22 cellular contexts compared by ENCODE assay signal in genomic region chr12:63877693-63878092, GRCh38. TPM values are rescaled to one million over a fixed set of nuclear protein-coding genes. Genes with fewer than 3 reads are reported as not detected.
"Had no signal": no experiment of that assay in that cellular context is flagged by ENCODE, and none has a peak within 500 bp of the region (broad histone marks: within the 10 kb centered on the region; RNA-seq: fewer than 3 reads in every experiment).

No MANE protein-coding gene starts in this region.

- H3K4me3 ChIP-seq: breast epithelium, SJSA1 had no signal

- H3K36me3 Mint-ChIP-seq: activated naive CD4-positive, alpha-beta T cell treated with anti-CD3 and anti-CD28 coated beads, Interleukin-2, amount 50 U/mL, for 24 hours had no signal

- H3K27ac Mint-ChIP-seq: activated CD8-positive, alpha-beta T cell treated with anti-CD3 and anti-CD28 coated beads, Interleukin-2, amount 10 ng/mL, durations not matched to agents 7 days and 5 days; activated naive CD4-positive, alpha-beta T cell treated with anti-CD3 and anti-CD28 coated beads, Interleukin-2, amount 50 U/mL, for 24 hours; activated T-helper 1 cell treated with anti-CD3 and anti-CD28 coated beads, Interleukin-12 subunit alpha, Interleukin-12 subunit beta, Interleukin-2, Interleukin-4 antibody, amounts not matched to agents 30 ng/mL and 10 ng/mL and 1 ng/mL, durations not matched to agents 14 hours and 24 hours and 36 hours; T-helper 1 cell treated with Interleukin-12 subunit alpha and Interleukin-12 subunit beta and Interleukin-4 antibody, amounts not matched to agents 30 μg/mL and 1 μg/mL, for 36 hours had no signal

- H3K4me1 Mint-ChIP-seq: activated naive CD4-positive, alpha-beta T cell treated with anti-CD3 and anti-CD28 coated beads, Interleukin-2, amount 50 U/mL, for 24 hours had no signal

- H3K27me3 ChIP-seq: breast epithelium, SJSA1 had no signal

- H3K9me3 Mint-ChIP-seq: activated naive CD4-positive, alpha-beta T cell treated with anti-CD3 and anti-CD28 coated beads, Interleukin-2, amount 50 U/mL, for 24 hours; activated T-helper 1 cell treated with anti-CD3 and anti-CD28 coated beads, Interleukin-12 subunit alpha, Interleukin-12 subunit beta, Interleukin-2, Interleukin-4 antibody, amounts not matched to agents 30 ng/mL and 10 ng/mL and 1 ng/mL, durations not matched to agents 14 hours and 24 hours and 36 hours; T-helper 1 cell treated with Interleukin-12 subunit alpha and Interleukin-12 subunit beta and Interleukin-4 antibody, amounts not matched to agents 30 μg/mL and 1 μg/mL, for 36 hours had no signal

- H3K9me3 ChIP-seq: breast epithelium, SJSA1 had no signal

- H3K36me3 ChIP-seq: breast epithelium had no signal

- H3K4me3 Mint-ChIP-seq: activated CD8-positive, alpha-beta T cell treated with anti-CD3 and anti-CD28 coated beads, Interleukin-2, amount 10 ng/mL, durations not matched to agents 7 days and 5 days; activated naive CD4-positive, alpha-beta T cell treated with anti-CD3 and anti-CD28 coated beads, Interleukin-2, amount 50 U/mL, for 24 hours; activated T-helper 1 cell treated with anti-CD3 and anti-CD28 coated beads, Interleukin-12 subunit alpha, Interleukin-12 subunit beta, Interleukin-2, Interleukin-4 antibody, amounts not matched to agents 30 ng/mL and 10 ng/mL and 1 ng/mL, durations not matched to agents 14 hours and 24 hours and 36 hours; T-helper 1 cell treated with Interleukin-12 subunit alpha and Interleukin-12 subunit beta and Interleukin-4 antibody, amounts not matched to agents 30 μg/mL and 1 μg/mL, for 36 hours had no signal

- DNase-seq: activated CD4-positive, alpha-beta T cell treated with anti-CD3 and anti-CD28 coated beads for 4 hours; activated CD8-positive, alpha-beta memory T cell treated with anti-CD3 and anti-CD28 coated beads, Interleukin-2, amount 50 U/mL, for 48 hours; activated CD8-positive, alpha-beta T cell treated with anti-CD3 and anti-CD28 coated beads, Interleukin-2, amount 10 ng/mL, durations not matched to agents 7 days and 5 days; activated effector memory CD4-positive, alpha-beta T cell treated with Interleukin-2 at 50 U/mL for 16 hours; activated naive CD4-positive, alpha-beta T cell; activated T-cell treated with anti-CD3 and anti-CD28 coated beads, Interleukin-2, amount 50 U/mL, for 1 hour; aorta; caudate nucleus; Karpas-422; NCI-H1105 treated with DMSO at 0.1 percent for 48 hours; NCI-H1436 treated with DMSO at 0.1 percent for 48 hours; NCI-H187; NCI-H2081; NCI-H524; NCI-H748 treated with DMSO at 0.1 percent for 48 hours; SHP77 had no signal

- H3K4me1 ChIP-seq: breast epithelium had no signal

- ATAC-seq: activated CD4-positive, CD25-positive, alpha-beta regulatory T cell treated with anti-CD3 and anti-CD28 coated beads, Interleukin-2, amount 50 U/mL, for 24 hours; activated CD8-positive, alpha-beta T cell treated with anti-CD3 and anti-CD28 coated beads, Interleukin-2, amount 10 ng/mL, durations not matched to agents 7 days and 5 days had no signal

- H3K27ac ChIP-seq: breast epithelium, SJSA1 had no signal

RNA-seq across cellular contexts. Expression of gene SRGAP1, which starts 33.2 kb away (rescaled TPM):
- total RNA-seq: activated CD8-positive, alpha-beta T cell treated with anti-CD3 and anti-CD28 coated beads, Interleukin-2, amount 10 ng/mL, durations not matched to agents 7 days and 5 days had no signal
